ENCODE assay signal across 15 cellular contexts in the genomic region with DNA sequence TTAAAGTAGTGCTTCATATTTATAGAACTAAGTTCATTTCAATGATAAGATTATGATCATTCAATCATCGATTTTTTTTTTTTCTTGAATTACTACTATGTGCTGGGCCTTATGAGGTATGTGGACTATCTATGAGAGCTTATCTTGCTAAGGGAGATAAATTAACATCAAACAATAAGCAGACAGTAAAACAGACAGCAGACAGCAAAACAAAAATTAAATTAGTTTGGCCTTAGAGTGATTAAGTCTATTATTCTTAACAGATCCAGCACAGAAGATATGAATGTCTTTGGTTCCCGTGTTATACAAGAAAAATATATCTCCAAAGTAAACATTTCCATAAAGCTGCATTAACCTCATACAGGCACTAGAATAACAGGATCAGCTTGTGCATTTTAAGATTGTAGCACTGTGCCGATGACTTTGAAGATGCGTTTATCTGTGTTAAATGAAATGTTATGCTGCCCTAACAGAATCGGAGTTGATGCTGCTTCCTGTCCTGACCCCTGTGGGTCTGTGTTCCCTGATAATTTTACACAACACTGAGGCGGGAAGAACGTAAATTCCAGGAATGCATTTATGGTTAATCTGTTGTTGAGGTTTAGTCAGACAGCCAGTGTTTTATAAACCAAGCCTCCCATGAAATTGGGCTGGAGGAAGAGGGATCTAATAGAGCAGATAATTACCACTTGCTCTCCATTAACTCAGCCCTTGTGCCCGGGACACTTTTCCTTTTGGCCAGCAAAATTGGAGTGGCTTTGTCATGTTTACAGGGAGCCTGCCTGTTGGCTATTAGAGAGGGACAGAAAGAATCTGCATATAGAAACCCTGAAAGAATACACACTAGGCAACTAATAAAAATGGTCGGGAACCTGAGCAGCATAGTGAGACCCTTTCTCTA.
DNase-seq lines count a peak whose midpoint lies in the region; ATAC-seq, FAIRE-seq and TF ChIP-seq lines count a peak whose summit lies in the region.
"Had no signal": no experiment of that assay in that cellular context is flagged by ENCODE, and none has a peak within 500 bp of the region (broad histone marks: within the 10 kb centered on the region; RNA-seq: fewer than 3 reads in every experiment).

No MANE protein-coding gene starts in this region.

- no peak for FAIRE-seq in urothelium cell line (lab: Jason Lieb, UNC)
- FAIRE-seq: colon, G401.6 had no signal

- H3K4me1 Mint-ChIP-seq in HFFc6 (ENCODE audit: low read depth) (peaks cover 27% of the 10 kb centered on the region), progenitor cell of endocrine pancreas (ENCODE audit: low read depth) (no peaks in the 10 kb centered on the region)
- H3K4me1 Mint-ChIP-seq: naive thymus-derived CD4-positive, alpha-beta T cell had no signal

- DNase-seq in HFFc6, result peak; percentile 22
- peak; percentile 42 for DNase-seq in fibroblast of peridontal ligament (ENCODE audit: extremely low read depth)
- DNase-seq in progenitor cell of endocrine pancreas (ENCODE audit: low spot score, unreplicated experiment), result no peak
- no peak for DNase-seq in urothelium cell line (ENCODE audit: low spot score)
- no peak for DNase-seq in omental fat pad (ENCODE audit: low spot score)
- DNase-seq: activated naive CD4-positive, alpha-beta T cell treated with anti-CD3 and anti-CD28 coated beads for 36 hours; CD4-positive, CD25-positive, alpha-beta regulatory T cell; naive thymus-derived CD4-positive, alpha-beta T cell; NCI-H748 treated with DMSO at 0.1 percent for 48 hours; substantia nigra had no signal

- H3K9me3 Mint-ChIP-seq in HFFc6 (no peaks in the 10 kb centered on the region), progenitor cell of endocrine pancreas (ENCODE audit: low read depth) (no peaks in the 10 kb centered on the region)
- H3K9me3 Mint-ChIP-seq: activated naive CD4-positive, alpha-beta T cell treated with anti-CD3 and anti-CD28 coated beads for 36 hours; CD4-positive, CD25-positive, alpha-beta regulatory T cell; naive thymus-derived CD4-positive, alpha-beta T cell had no signal

- H3K27ac Mint-ChIP-seq in HFFc6, result peak overlapping the region; percentile 44
- peak overlapping the region; percentile 49 for H3K27ac Mint-ChIP-seq in progenitor cell of endocrine pancreas
- H3K27ac Mint-ChIP-seq: activated naive CD4-positive, alpha-beta T cell treated with anti-CD3 and anti-CD28 coated beads for 36 hours; CD4-positive, CD25-positive, alpha-beta regulatory T cell; naive thymus-derived CD4-positive, alpha-beta T cell had no signal

- TF ChIP-seq CTCF in HFFc6 (IDR thresholded peaks at IDR 0.05) (no peak), progenitor cell of endocrine pancreas (IDR thresholded peaks at IDR 0.05; ENCODE audit: unreplicated experiment) (no peak), omental fat pad (IDR thresholded peaks at IDR 0.05) (no peak)

- ATAC-seq in SK-N-SH treated with all-trans-retinoic acid at 6 μM for 48 hours (peak; percentile 50), HG03175 (IDR thresholded peaks at IDR 0.05; ENCODE audit: unreplicated experiment) (no peak), omental fat pad (ENCODE audit: low FRiP score) (no peak)
- ATAC-seq: HCT116; naive thymus-derived CD4-positive, alpha-beta T cell had no signal

- H3K4me3 Mint-ChIP-seq in HFFc6 (peak overlapping the region; percentile 25), progenitor cell of endocrine pancreas (ENCODE audit: low read depth) (no peak overlapping the region)
- H3K4me3 Mint-ChIP-seq: activated naive CD4-positive, alpha-beta T cell treated with anti-CD3 and anti-CD28 coated beads for 36 hours; CD4-positive, CD25-positive, alpha-beta regulatory T cell; naive thymus-derived CD4-positive, alpha-beta T cell had no signal

- no peaks in the 10 kb centered on the region for H3K27me3 Mint-ChIP-seq in HFFc6 (ENCODE audit: insufficient read depth)
- H3K27me3 Mint-ChIP-seq in progenitor cell of endocrine pancreas, result no peaks in the 10 kb centered on the region
- H3K27me3 Mint-ChIP-seq: CD4-positive, CD25-positive, alpha-beta regulatory T cell; naive thymus-derived CD4-positive, alpha-beta T cell had no signal

- peaks cover 58% of the 10 kb centered on the region for H3K36me3 Mint-ChIP-seq in HFFc6 (ENCODE audit: low read depth)
- peaks cover 27% of the 10 kb centered on the region for H3K36me3 Mint-ChIP-seq in progenitor cell of endocrine pancreas (ENCODE audit: insufficient read depth)

TF ChIP-seq in SK-N-SH treated with all-trans-retinoic acid at 6 μM for 48 hours, 23 proteins besides CTCF, POLR2A, EP300 and RAD21 (continues in another document):
- TF ChIP-seq TCF4 (CRISPR knock-in tag; IDR thresholded peaks at IDR 0.05; ENCODE audit: borderline replicate concordance) (peak; percentile 90), TOX (CRISPR knock-in tag; IDR thresholded peaks at IDR 0.05; ENCODE audit: borderline replicate concordance) (no peak), ISL1 (CRISPR knock-in tag; IDR thresholded peaks at IDR 0.05) (peak; percentile 60), GLIS3 (CRISPR knock-in tag; IDR thresholded peaks at IDR 0.05) (no peak), ARNTL (CRISPR knock-in tag; IDR thresholded peaks at IDR 0.05; ENCODE audit: borderline replicate concordance, low read depth) (no peak), PPARA (CRISPR knock-in tag; IDR thresholded peaks at IDR 0.05; ENCODE audit: borderline replicate concordance) (no peak), ZFP30 (CRISPR knock-in tag; IDR thresholded peaks at IDR 0.05) (no peak), OSR1 (CRISPR knock-in tag; IDR thresholded peaks at IDR 0.05) (no peak), SNAI2 (CRISPR knock-in tag; IDR thresholded peaks at IDR 0.05) (no peak), ZNF8 (CRISPR knock-in tag; IDR thresholded peaks at IDR 0.05) (0 out of 2 replicates have a peak, but pooled peaks have one; percentile 33)
- TF ChIP-seq, protein P1, sequence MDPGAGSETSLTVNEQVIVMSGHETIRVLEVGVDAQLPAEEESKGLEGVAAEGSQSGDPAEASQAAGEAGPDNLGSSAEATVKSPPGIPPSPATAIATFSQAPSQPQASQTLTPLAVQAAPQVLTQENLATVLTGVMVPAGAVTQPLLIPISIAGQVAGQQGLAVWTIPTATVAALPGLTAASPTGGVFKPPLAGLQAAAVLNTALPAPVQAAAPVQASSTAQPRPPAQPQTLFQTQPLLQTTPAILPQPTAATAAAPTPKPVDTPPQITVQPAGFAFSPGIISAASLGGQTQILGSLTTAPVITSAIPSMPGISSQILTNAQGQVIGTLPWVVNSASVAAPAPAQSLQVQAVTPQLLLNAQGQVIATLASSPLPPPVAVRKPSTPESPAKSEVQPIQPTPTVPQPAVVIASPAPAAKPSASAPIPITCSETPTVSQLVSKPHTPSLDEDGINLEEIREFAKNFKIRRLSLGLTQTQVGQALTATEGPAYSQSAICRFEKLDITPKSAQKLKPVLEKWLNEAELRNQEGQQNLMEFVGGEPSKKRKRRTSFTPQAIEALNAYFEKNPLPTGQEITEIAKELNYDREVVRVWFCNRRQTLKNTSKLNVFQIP (CRISPR knock-in tag; IDR thresholded peaks at IDR 0.05; ENCODE audit: borderline replicate concordance, low read depth), result no peak
- TF ChIP-seq, protein P2, sequence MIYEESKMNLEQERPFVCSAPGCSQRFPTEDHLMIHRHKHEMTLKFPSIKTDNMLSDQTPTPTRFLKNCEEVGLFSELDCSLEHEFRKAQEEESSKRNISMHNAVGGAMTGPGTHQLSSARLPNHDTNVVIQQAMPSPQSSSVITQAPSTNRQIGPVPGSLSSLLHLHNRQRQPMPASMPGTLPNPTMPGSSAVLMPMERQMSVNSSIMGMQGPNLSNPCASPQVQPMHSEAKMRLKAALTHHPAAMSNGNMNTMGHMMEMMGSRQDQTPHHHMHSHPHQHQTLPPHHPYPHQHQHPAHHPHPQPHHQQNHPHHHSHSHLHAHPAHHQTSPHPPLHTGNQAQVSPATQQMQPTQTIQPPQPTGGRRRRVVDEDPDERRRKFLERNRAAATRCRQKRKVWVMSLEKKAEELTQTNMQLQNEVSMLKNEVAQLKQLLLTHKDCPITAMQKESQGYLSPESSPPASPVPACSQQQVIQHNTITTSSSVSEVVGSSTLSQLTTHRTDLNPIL (CRISPR knock-in tag; IDR thresholded peaks at IDR 0.05; ENCODE audit: low read depth), result no peak; the same call in 1 of the 2 replicates
- TF ChIP-seq, protein P3, sequence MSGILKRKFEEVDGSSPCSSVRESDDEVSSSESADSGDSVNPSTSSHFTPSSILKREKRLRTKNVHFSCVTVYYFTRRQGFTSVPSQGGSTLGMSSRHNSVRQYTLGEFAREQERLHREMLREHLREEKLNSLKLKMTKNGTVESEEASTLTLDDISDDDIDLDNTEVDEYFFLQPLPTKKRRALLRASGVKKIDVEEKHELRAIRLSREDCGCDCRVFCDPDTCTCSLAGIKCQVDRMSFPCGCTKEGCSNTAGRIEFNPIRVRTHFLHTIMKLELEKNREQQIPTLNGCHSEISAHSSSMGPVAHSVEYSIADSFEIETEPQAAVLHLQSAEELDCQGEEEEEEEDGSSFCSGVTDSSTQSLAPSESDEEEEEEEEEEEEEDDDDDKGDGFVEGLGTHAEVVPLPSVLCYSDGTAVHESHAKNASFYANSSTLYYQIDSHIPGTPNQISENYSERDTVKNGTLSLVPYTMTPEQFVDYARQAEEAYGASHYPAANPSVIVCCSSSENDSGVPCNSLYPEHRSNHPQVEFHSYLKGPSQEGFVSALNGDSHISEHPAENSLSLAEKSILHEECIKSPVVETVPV (CRISPR knock-in tag; IDR thresholded peaks at IDR 0.05), result peak; percentile 59; the same call in 1 of the 2 replicates
- TF ChIP-seq, protein P4, sequence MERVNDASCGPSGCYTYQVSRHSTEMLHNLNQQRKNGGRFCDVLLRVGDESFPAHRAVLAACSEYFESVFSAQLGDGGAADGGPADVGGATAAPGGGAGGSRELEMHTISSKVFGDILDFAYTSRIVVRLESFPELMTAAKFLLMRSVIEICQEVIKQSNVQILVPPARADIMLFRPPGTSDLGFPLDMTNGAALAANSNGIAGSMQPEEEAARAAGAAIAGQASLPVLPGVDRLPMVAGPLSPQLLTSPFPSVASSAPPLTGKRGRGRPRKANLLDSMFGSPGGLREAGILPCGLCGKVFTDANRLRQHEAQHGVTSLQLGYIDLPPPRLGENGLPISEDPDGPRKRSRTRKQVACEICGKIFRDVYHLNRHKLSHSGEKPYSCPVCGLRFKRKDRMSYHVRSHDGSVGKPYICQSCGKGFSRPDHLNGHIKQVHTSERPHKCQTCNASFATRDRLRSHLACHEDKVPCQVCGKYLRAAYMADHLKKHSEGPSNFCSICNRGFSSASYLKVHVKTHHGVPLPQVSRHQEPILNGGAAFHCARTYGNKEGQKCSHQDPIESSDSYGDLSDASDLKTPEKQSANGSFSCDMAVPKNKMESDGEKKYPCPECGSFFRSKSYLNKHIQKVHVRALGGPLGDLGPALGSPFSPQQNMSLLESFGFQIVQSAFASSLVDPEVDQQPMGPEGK (CRISPR knock-in tag; IDR thresholded peaks at IDR 0.05; ENCODE audit: borderline replicate concordance), result no peak

Comparison
In these comparisons a context has a peak if more than half of its experiments do, and no peak if none do; other contexts are left out.
1. DNase-seq: peak in HFFc6 (single experiment) and fibroblast of peridontal ligament (single experiment); none in progenitor cell of endocrine pancreas (single experiment), urothelium cell line (single experiment) and omental fat pad (single experiment).